In genomic region chr4:6720202-6720699, GRCh38 we compare ENCODE assay signal across 8 cellular contexts. TPM values are rescaled to one million over a fixed set of nuclear protein-coding genes. Genes with fewer than 3 reads are reported as not detected.
DNase-seq lines count a peak whose midpoint lies in the region; ATAC-seq and TF ChIP-seq lines count a peak whose summit lies in the region.

No MANE protein-coding gene starts in this region.

- 22 to 26% methylated on average over 14 of the region's 14 CpGs for WGBS in testis, 2 donors

- H4K20me1 ChIP-seq in DOHH2 (ENCODE audit: control insufficient read depth, insufficient read depth, low read depth, low read length): peaks cover 8% of the 10 kb centered on the region; the same call in 1 of the 2 replicates

- intact Hi-C loops in testis (cut with DNase I; ENCODE audit: low total_unique reads): loop anchor here (5.0 kb wide), 1 partner anchor 152 kb away; no protein-coding TSS in a partner anchor

- no peak for TF ChIP-seq POLR2A in testis (IDR thresholded peaks at IDR 0.05)

- peaks cover 3% of the 10 kb centered on the region; the same call in 1 of the 2 replicates for H3F3A ChIP-seq in DOHH2 (ENCODE audit: control insufficient read depth, insufficient read depth)

- H3K27me3 ChIP-seq in DOHH2 (ENCODE audit: control insufficient read depth, low read length) (no peaks in the 10 kb centered on the region), SJSA1 (replicated peaks) (no peaks in the 10 kb centered on the region), testis (no peaks in the 10 kb centered on the region)

- H3K4me1 ChIP-seq in DOHH2 (ENCODE audit: control insufficient read depth, low read length) (peaks cover 26% of the 10 kb centered on the region), SJSA1 (replicated peaks) (peaks cover 17% of the 10 kb centered on the region), testis (peaks cover 17% of the 10 kb centered on the region)

- TF ChIP-seq CTCF in DOHH2 (IDR thresholded peaks at IDR 0.05; ENCODE audit: low read depth, low read length, poor library complexity, severe bottlenecking) (peak; percentile 93), foreskin fibroblast (IDR thresholded peaks at IDR 0.05; ENCODE audit: low read depth, low read length) (peak; percentile 93), omental fat pad (IDR thresholded peaks at IDR 0.05) (peak in 2 of 3 donors; percentile 76 to 89), testis (IDR thresholded peaks at IDR 0.05) (peak; percentile 87 to 92 (median 90))

- H3K36me3 ChIP-seq in DOHH2 (ENCODE audit: control insufficient read depth, low read length) (peaks cover 17% of the 10 kb centered on the region), SJSA1 (peaks cover 12% of the 10 kb centered on the region; the same call in 1 of the 2 replicates), testis (ENCODE audit: low read depth, missing control alignments) (no peaks in the 10 kb centered on the region)

- no peak overlapping the region for H3K4me3 ChIP-seq in DOHH2 (ENCODE audit: low read length)
- H3K4me3 ChIP-seq in SJSA1: no peak overlapping the region
- H3K4me3 ChIP-seq in foreskin fibroblast (ENCODE audit: low read depth in 1 of 2, low read length in 2 of 2): no peak overlapping the region
- H3K4me3 ChIP-seq in testis: no peak overlapping the region

- H3K9me2 ChIP-seq in DOHH2 (replicated peaks; ENCODE audit: control insufficient read depth, low read length): no peaks in the 10 kb centered on the region

- peak; percentile 49 for ATAC-seq in omental fat pad (ENCODE audit: low FRiP score)

- peak overlapping the region; percentile 15 for H3K4me2 ChIP-seq in DOHH2 (ENCODE audit: low read length)

- no peak overlapping the region for H3K27ac ChIP-seq in DOHH2 (ENCODE audit: low read depth, low read length)
- no peak overlapping the region for H3K27ac ChIP-seq in SJSA1
- H3K27ac ChIP-seq in testis: no peak overlapping the region

- DNase-seq in LHCN-M2 (ENCODE audit: low read depth) (peak; percentile 61), SJSA1 (ENCODE audit: low read depth in 1 of 2, low spot score in 2 of 2) (peak; percentile 50 to 79), activated gamma-delta T cell treated with Interleukin-2 at 50 U/mL for 16 hours (peak; percentile 89), foreskin fibroblast (peak; percentile 52 to 88), omental fat pad (ENCODE audit: low spot score) (peak; percentile 89), testis (peak; percentile 80), cortex of kidney (lab: John Stamatoyannopoulos, UW) (no peak)

- H3K9me3 ChIP-seq in DOHH2 (ENCODE audit: control insufficient read depth, insufficient read depth, low read length) (0 out of 2 replicates have a peak, but pooled peaks cover under 1% of the 10 kb centered on the region), SJSA1 (replicated peaks) (no peaks in the 10 kb centered on the region), testis (no peaks in the 10 kb centered on the region)

- peaks cover 31% of the 10 kb centered on the region for H3K79me2 ChIP-seq in DOHH2 (ENCODE audit: control insufficient read depth, low read length)

RNA-seq across cellular contexts. Expression of gene BLOC1S4, which starts 4.3 kb away (rescaled TPM):
- total RNA-seq in LHCN-M2 (2014; rRNA removed) (29.6 and 35.6 TPM in 2 replicates), omental fat pad (10 to 100 TPM; 12.3 to 23.3 (median 13.9) TPM), testis (10 to 100 TPM; 21.3 to 27.3 TPM)
- polyA plus RNA-seq in LHCN-M2 (2012): 14.1 TPM
- total RNA-seq in SJSA1 (2014; rRNA removed; shearing (Covaris generic)): 14.4 and 25.0 TPM in 2 replicates
- 10.2 TPM for polyA plus RNA-seq in testis (ENCODE audit: insufficient read depth, low read depth, low replicate concordance)

RNA-seq across cellular contexts. Expression of gene MRFAP1L1, which starts 10.6 kb away (rescaled TPM):
- total RNA-seq in LHCN-M2 (2014; rRNA removed) (61.1 and 61.8 TPM in 2 replicates), omental fat pad (10 to 100 TPM; 42.7 to 56.3 (median 45.9) TPM), testis (10 to 100 TPM; 40.8 to 60.5 TPM)
- polyA plus RNA-seq in LHCN-M2 (2012): 34.8 TPM
- 37.4 and 41.0 TPM in 2 replicates for total RNA-seq in SJSA1 (2014; rRNA removed; shearing (Covaris generic))
- polyA plus RNA-seq in testis (ENCODE audit: insufficient read depth, low read depth, low replicate concordance): 42.9 TPM

RNA-seq across cellular contexts. Expression of gene S100P, which starts 26.6 kb away (rescaled TPM):
- total RNA-seq in LHCN-M2 (2014; rRNA removed) (not detected in 2 replicates), omental fat pad (10 to 100 TPM in 1 of 4 donors, 1 to 10 TPM in 1, under 1 TPM in 1, not detected in 1; 0.60 to 10.9 (median 1.1) TPM), testis (1 to 10 TPM in 1 of 2 donors, under 1 TPM in 1; 0.19 to 2.1 TPM)
- 0.23 TPM for polyA plus RNA-seq in LHCN-M2 (2012)
- total RNA-seq in SJSA1 (2014; rRNA removed; shearing (Covaris generic)): not detected in 2 replicates
- polyA plus RNA-seq in testis (ENCODE audit: insufficient read depth, low read depth, low replicate concordance): 3.5 TPM
